Comparison of ENCODE assay signal across 10 cellular contexts in genomic region chr2:203804766-203805484, GRCh38.
DNase-seq lines count a peak whose midpoint lies in the region; ATAC-seq and TF ChIP-seq lines count a peak whose summit lies in the region.
"Had no signal": no experiment of that assay in that cellular context is flagged by ENCODE, and none has a peak within 500 bp of the region (broad histone marks: within the 10 kb centered on the region; RNA-seq: fewer than 3 reads in every experiment).

No MANE protein-coding gene starts in this region.

- peak; percentile 89 for DNase-seq in CD1c-positive myeloid dendritic cell (ENCODE audit: extremely low spot score)
- peak; percentile 26 for DNase-seq in HCEC 1CT
- no peak for DNase-seq in immature natural killer cell
- DNase-seq in islet precursor cell = no peak
- DNase-seq in uterus = no peak
- DNase-seq: DMS 273 treated with DMSO at 0.1 percent for 48 hours had no signal

- ATAC-seq in activated T-helper 17 cell treated with anti-CD3 and anti-CD28 coated beads, Interleukin-2, amount 50 U/mL, for 72 hours (replicated peaks) = no peak
- ATAC-seq in GM21619 (IDR thresholded peaks at IDR 0.05; ENCODE audit: unreplicated experiment) = no peak
- ATAC-seq in HG03442 (IDR thresholded peaks at IDR 0.05; ENCODE audit: unreplicated experiment) = no peak

- H3K4me1 Mint-ChIP-seq in activated T-helper 17 cell treated with anti-CD3 and anti-CD28 coated beads, Interleukin-2, amount 50 U/mL, for 72 hours = peaks cover 64% of the 10 kb centered on the region
- H3K4me1 Mint-ChIP-seq in immature natural killer cell = peaks cover 26 to 36% of the 10 kb centered on the region in 2 donors

- H3K9me3 Mint-ChIP-seq in activated T-helper 17 cell treated with anti-CD3 and anti-CD28 coated beads, Interleukin-2, amount 50 U/mL, for 72 hours = peaks cover 9% of the 10 kb centered on the region
- no peaks in the 10 kb centered on the region for H3K9me3 Mint-ChIP-seq in immature natural killer cell

- TF ChIP-seq POLR2A in uterus (IDR thresholded peaks at IDR 0.05) = no peak

- H3K27me3 ChIP-seq in uterus = no peaks in the 10 kb centered on the region
- H3K27me3 ChIP-seq: suprapubic skin had no signal

- no peak overlapping the region for H3K27ac ChIP-seq in uterus
- H3K27ac ChIP-seq: suprapubic skin had no signal

- H3K4me3 Mint-ChIP-seq in activated T-helper 17 cell treated with anti-CD3 and anti-CD28 coated beads, Interleukin-2, amount 50 U/mL, for 72 hours = peak overlapping the region; percentile 67
- peak overlapping the region in 3 of 5 donors; percentile 30 to 51 (median 31) for H3K4me3 Mint-ChIP-seq in immature natural killer cell

- no peaks in the 10 kb centered on the region for H3K36me3 Mint-ChIP-seq in activated T-helper 17 cell treated with anti-CD3 and anti-CD28 coated beads, Interleukin-2, amount 50 U/mL, for 72 hours (ENCODE audit: low read depth)
- no peaks in the 10 kb centered on the region for H3K36me3 Mint-ChIP-seq in immature natural killer cell

- no peaks in the 10 kb centered on the region for H3K27me3 Mint-ChIP-seq in activated T-helper 17 cell treated with anti-CD3 and anti-CD28 coated beads, Interleukin-2, amount 50 U/mL, for 72 hours
- peaks cover 0 to 1% (median 1%) of the 10 kb centered on the region in 3 donors for H3K27me3 Mint-ChIP-seq in immature natural killer cell (ENCODE audit: low read depth in 3 of 3)

- intact Hi-C loops in uterus (cut with DNase I; ENCODE audit: low total_unique reads) = no loop called here

- H3K4me3 ChIP-seq in uterus = no peak overlapping the region
- H3K4me3 ChIP-seq: suprapubic skin had no signal

- H3K36me3 ChIP-seq in uterus = no peaks in the 10 kb centered on the region
- H3K36me3 ChIP-seq: suprapubic skin had no signal

- TF ChIP-seq CTCF in uterus (IDR thresholded peaks at IDR 0.05) = no peak

- no peaks in the 10 kb centered on the region for H3K9me3 ChIP-seq in uterus
- H3K9me3 ChIP-seq: suprapubic skin had no signal

- H3K27ac Mint-ChIP-seq in activated T-helper 17 cell treated with anti-CD3 and anti-CD28 coated beads, Interleukin-2, amount 50 U/mL, for 72 hours = peak overlapping the region; percentile 86
- H3K27ac Mint-ChIP-seq in immature natural killer cell = peak overlapping the region in 3 of 6 donors; percentile 0 to 31 (median 14)

- no peaks in the 10 kb centered on the region for H3K4me1 ChIP-seq in uterus

Comparison
In these comparisons a context has a peak if more than half of its experiments do, and no peak if none do; other contexts are left out.
1. DNase-seq: peak in CD1c-positive myeloid dendritic cell (single experiment) and HCEC 1CT (single experiment); none in immature natural killer cell (0 of 3), islet precursor cell (single experiment) and uterus (0 of 2).